In genomic region chr11:122104381-122104780, GRCh38 we compare ENCODE assay signal across 26 cellular contexts. TPM values are rescaled to one million over a fixed set of nuclear protein-coding genes. Genes with fewer than 3 reads are reported as not detected.
DNase-seq lines count a peak whose midpoint lies in the region; ATAC-seq and TF ChIP-seq lines count a peak whose summit lies in the region.
"Had no signal": no experiment of that assay in that cellular context is flagged by ENCODE, and none has a peak within 500 bp of the region (broad histone marks: within the 10 kb centered on the region; RNA-seq: fewer than 3 reads in every experiment).

No MANE protein-coding gene starts in this region.

- CTCF ChIA-PET in SK-N-SH (lab: Yijun Ruan, JAX) = interaction anchor here (3.4 to 9.1 kb wide), 2 partner anchors 111 to 450 kb away, joined by 19 to 134 read pairs; no protein-coding TSS in a partner anchor

- H3K79me2 ChIP-seq in SK-N-SH (ENCODE audit: insufficient read depth) (peaks cover 99% of the 10 kb centered on the region), fibroblast of lung (ENCODE audit: control insufficient read depth, insufficient read depth, low read length) (peaks cover 95% of the 10 kb centered on the region)

- H3K36me3 ChIP-seq in SK-N-SH (replicated peaks in 1 of 2; ENCODE audit: control insufficient read depth in 1 of 2, insufficient read depth in 2 of 2, low read length in 1 of 2) (peaks cover 0 to 46% of the 10 kb centered on the region in 2 experiments), fibroblast of lung (ENCODE audit: control insufficient read depth, insufficient read depth, low read length) (peaks cover 7% of the 10 kb centered on the region), thoracic aorta (no peaks in the 10 kb centered on the region)
- H3K36me3 ChIP-seq: esophagus squamous epithelium had no signal

- H3K4me3 ChIP-seq in SK-N-SH (ENCODE audit: low read depth in 2 of 2, low read length in 1 of 2) (no peak overlapping the region; a peak in 1 of 4 replicates), fibroblast of lung (replicated peaks in 1 of 4; ENCODE audit: control extremely low read depth in 1 of 4, insufficient read depth in 1 of 4, low read depth in 3 of 4, low read length in 4 of 4) (no peak overlapping the region), thoracic aorta (no peak overlapping the region)
- H3K4me3 ChIP-seq: esophagus squamous epithelium had no signal

- H3K4me2 ChIP-seq in SK-N-SH (peak overlapping the region; percentile 89; the same call in 1 of the 2 replicates), fibroblast of lung (ENCODE audit: extremely low read depth, insufficient read depth, low read length) (no peak overlapping the region)

- TF ChIP-seq CTCF in SK-N-SH (IDR thresholded peaks at IDR 0.05) (no peak), fibroblast of lung (conservative IDR thresholded peaks at IDR 0.05 in 1 of 2, IDR thresholded peaks at IDR 0.05 in 1 of 2; ENCODE audit: low read depth in 1 of 2, low read length in 2 of 2) (no peak), thoracic aorta (IDR thresholded peaks at IDR 0.05) (no peak)

- POLR2A ChIA-PET in SK-N-SH (lab: Yijun Ruan, JAX) = no interaction called here

- H3K4me1 ChIP-seq in SK-N-SH (ENCODE audit: control insufficient read depth in 1 of 2, insufficient read depth in 2 of 2, low read depth in 1 of 2, low read length in 1 of 2) (peaks cover 15 to 52% of the 10 kb centered on the region in 2 experiments), fibroblast of lung (ENCODE audit: control insufficient read depth, extremely low read depth, insufficient read depth, low read length) (peaks cover 27% of the 10 kb centered on the region), thoracic aorta (ENCODE audit: control insufficient read depth in 1 of 2, low read depth in 2 of 2) (peaks cover 30 to 72% of the 10 kb centered on the region in 2 donors)

- TF ChIP-seq RAD21 in SK-N-SH (IDR thresholded peaks at IDR 0.05; ENCODE audit: low read length) = no peak

- 67% methylated on average over 1 of the region's 1 CpG for WGBS in SK-N-SH (ENCODE audit: low lambda C conversion rate)

- H3K9ac ChIP-seq in SK-N-SH (no peak overlapping the region), fibroblast of lung (ENCODE audit: insufficient read depth, low read length) (no peak overlapping the region)

- no peak for TF ChIP-seq EP300 in SK-N-SH (IDR thresholded peaks at IDR 0.05; ENCODE audit: borderline replicate concordance in 1 of 2, low read depth in 1 of 2, low read length in 1 of 2)

- DNase-seq in SK-N-SH = no peak
- no peak for DNase-seq in fibroblast of lung (ENCODE audit: low read depth in 2 of 2)
- no peak for DNase-seq in thoracic aorta (ENCODE audit: low spot score)
- no peak for DNase-seq in activated CD4-positive, alpha-beta T cell treated with anti-CD3 and anti-CD28 coated beads, Interleukin-2, amount 50 U/mL, for 4 hours
- no peak for DNase-seq in cerebellar cortex (ENCODE audit: low spot score)
- DNase-seq in NK-92 treated with Interleukin-12 subunit alpha and Interleukin-12 subunit beta, amount 100 ng/mL, for 24 hours (lab: John Stamatoyannopoulos, UW) = no peak
- DNase-seq: activated CD8-positive, alpha-beta memory T cell treated with anti-CD3 and anti-CD28 coated beads for 24 hours; activated naive CD4-positive, alpha-beta T cell treated with Interleukin-2 at 50 U/mL for 16 hours; activated T-cell treated with anti-CD3 and anti-CD28 coated beads, Interleukin-2, amount 50 U/mL, for 24 hours; cerebellar nuclear complex; effector CD4-positive, alpha-beta T cell; esophagus squamous epithelium; GOT3; KBM-7; kidney glomerular epithelial cell; NCI-H1436 treated with DMSO at 0.1 percent for 48 hours; NCI-H2171; NCI-H526 treated with DMSO at 0.1 percent for 48 hours; SIG-M5; stimulated activated CD4-positive, alpha-beta T cell treated with anti-CD3 and anti-CD28 coated beads, Interleukin-12 subunit alpha, Interleukin-12 subunit beta, amount 100 ng/mL, for 4 hours; trophoblast cell had no signal

- H2AFZ ChIP-seq in SK-N-SH (ENCODE audit: low read depth) (no peak overlapping the region), fibroblast of lung (ENCODE audit: low read length) (no peak overlapping the region)

- H3F3A ChIP-seq in SK-N-SH (replicated peaks; ENCODE audit: insufficient read depth) = peaks cover 94% of the 10 kb centered on the region

- ATAC-seq in SK-N-SH treated with all-trans-retinoic acid at 6 μM for 48 hours (no peak), thoracic aorta (ENCODE audit: insufficient number of reproducible peaks, low FRiP score, low read depth) (no peak)

- H3K27ac ChIP-seq in SK-N-SH (ENCODE audit: low read depth in 2 of 2, low read length in 1 of 2) (peak overlapping the region; percentile 3 to 94; a peak in 3 of 4 replicates), fibroblast of lung (ENCODE audit: insufficient read depth, low read length) (peak overlapping the region; percentile 14), thoracic aorta (peak overlapping the region; percentile 71 to 96)
- H3K27ac ChIP-seq: 22Rv1 had no signal

- no peaks in the 10 kb centered on the region for H3K9me2 ChIP-seq in SK-N-SH

- no peaks in the 10 kb centered on the region for H3K27me3 ChIP-seq in SK-N-SH (ENCODE audit: insufficient read depth)
- no peaks in the 10 kb centered on the region for H3K27me3 ChIP-seq in fibroblast of lung (ENCODE audit: control insufficient read depth, insufficient read depth, low read length)
- no peaks in the 10 kb centered on the region for H3K27me3 ChIP-seq in thoracic aorta (replicated peaks; ENCODE audit: insufficient read depth)

- no peaks in the 10 kb centered on the region for H3K9me3 ChIP-seq in SK-N-SH
- H3K9me3 ChIP-seq in fibroblast of lung (ENCODE audit: control insufficient read depth, insufficient read depth, low read depth, low read length) = no peaks in the 10 kb centered on the region
- H3K9me3 ChIP-seq in thoracic aorta = no peaks in the 10 kb centered on the region
- H3K9me3 ChIP-seq: esophagus squamous epithelium had no signal

- H4K20me1 ChIP-seq in SK-N-SH (ENCODE audit: insufficient read depth) (peaks cover 59% of the 10 kb centered on the region), fibroblast of lung (ENCODE audit: control insufficient read depth, extremely low read depth, insufficient read depth, low read length) (no peaks in the 10 kb centered on the region)

TF ChIP-seq in SK-N-SH, 30 proteins besides CTCF, POLR2A, EP300 and RAD21 (continues in another document):
- TF ChIP-seq FOXM1 (IDR thresholded peaks at IDR 0.05; ENCODE audit: low read depth) (no peak), RXRA (IDR thresholded peaks at IDR 0.05; ENCODE audit: borderline replicate concordance, low read depth) (no peak), JUND (IDR thresholded peaks at IDR 0.05) (no peak), MEF2A (IDR thresholded peaks at IDR 0.05; ENCODE audit: borderline replicate concordance, low read depth) (no peak), SMC3 (IDR thresholded peaks at IDR 0.05; ENCODE audit: low read depth, low read length) (no peak), EZH2phosphoT487 (IDR thresholded peaks at IDR 0.05; ENCODE audit: borderline replicate concordance, low read depth) (no peak), MAX (IDR thresholded peaks at IDR 0.05; ENCODE audit: low read depth) (no peak), RFX5 (IDR thresholded peaks at IDR 0.05; ENCODE audit: low read length) (no peak)

TF ChIP-seq in SK-N-SH treated with all-trans-retinoic acid at 6 μM for 48 hours, 23 proteins besides CTCF, POLR2A, EP300 and RAD21 (continues in another document):
- TF ChIP-seq CSRNP3 (CRISPR knock-in tag; IDR thresholded peaks at IDR 0.05) = no peak
- no peak for TF ChIP-seq ISL1 (CRISPR knock-in tag; IDR thresholded peaks at IDR 0.05)
- no peak for TF ChIP-seq CSDC2 (CRISPR knock-in tag; IDR thresholded peaks at IDR 0.05)

TF ChIP-seq in PFSK-1, 5 proteins besides CTCF, POLR2A, EP300 and RAD21:
- TF ChIP-seq FOXP2 (optimal IDR thresholded peaks at IDR 0.05; ENCODE audit: borderline replicate concordance, extremely low read depth, extremely low read length, insufficient read depth) = no peak
- peak in 1 of 2 experiments; percentile 30; a peak in 1 of 4 replicates for TF ChIP-seq REST (IDR thresholded peaks at IDR 0.05; ENCODE audit: insufficient read depth in 1 of 2, low read depth in 2 of 2, low read length in 2 of 2)
- peak; percentile 26; the same call in 1 of the 2 replicates for TF ChIP-seq TAF1 (IDR thresholded peaks at IDR 0.05; ENCODE audit: borderline replicate concordance, insufficient read depth, low read length)

RNA-seq across cellular contexts. Expression of gene BLID, which starts 11.6 kb away (rescaled TPM):
- polyA plus RNA-seq in SK-N-SH (2012; rRNA removed) (0.18 TPM in 1 of 2 replicates, not detected in the other), fibroblast of lung (0.09 and 0.32 TPM in 2 replicates)
- not detected in 2 replicates for polyA plus RNA-seq in SK-N-SH (2012; cell fraction: cytosol; rRNA removed)
- 0.27 and 1.1 TPM in 2 replicates for polyA plus RNA-seq in SK-N-SH (2012; cell fraction: nucleus; rRNA removed)
- polyA plus RNA-seq in PFSK-1 (2012; ENCODE audit: insufficient read length, low read depth) = not detected
- total RNA-seq in fibroblast of lung (3.6 and 7.9 TPM in 2 replicates), thoracic aorta (10 to 100 TPM; 24.6 to 53.4 TPM)
- polyA plus RNA-seq in fibroblast of lung (2012) = 0.16 TPM in 1 of 2 replicates, not detected in the other
- polyA minus RNA-seq in fibroblast of lung (ENCODE audit: low replicate concordance) = not detected in 2 replicates
- total RNA-seq: esophagus squamous epithelium; renal cortical epithelial cell; T-helper 1 cell treated with Interleukin-12 subunit alpha and Interleukin-12 subunit beta and Interleukin-4 antibody, amounts not matched to agents 30 ng/mL and 1 ng/mL, for 36 hours had no signal

Comparison
In these comparisons a context has a peak if more than half of its experiments do, and no peak if none do; other contexts are left out.
1. H3K27ac ChIP-seq: peak in every context shown above with its lines; median percentile 84 in thoracic aorta; 48 in SK-N-SH; 14 in fibroblast of lung.